In the genomic region with DNA sequence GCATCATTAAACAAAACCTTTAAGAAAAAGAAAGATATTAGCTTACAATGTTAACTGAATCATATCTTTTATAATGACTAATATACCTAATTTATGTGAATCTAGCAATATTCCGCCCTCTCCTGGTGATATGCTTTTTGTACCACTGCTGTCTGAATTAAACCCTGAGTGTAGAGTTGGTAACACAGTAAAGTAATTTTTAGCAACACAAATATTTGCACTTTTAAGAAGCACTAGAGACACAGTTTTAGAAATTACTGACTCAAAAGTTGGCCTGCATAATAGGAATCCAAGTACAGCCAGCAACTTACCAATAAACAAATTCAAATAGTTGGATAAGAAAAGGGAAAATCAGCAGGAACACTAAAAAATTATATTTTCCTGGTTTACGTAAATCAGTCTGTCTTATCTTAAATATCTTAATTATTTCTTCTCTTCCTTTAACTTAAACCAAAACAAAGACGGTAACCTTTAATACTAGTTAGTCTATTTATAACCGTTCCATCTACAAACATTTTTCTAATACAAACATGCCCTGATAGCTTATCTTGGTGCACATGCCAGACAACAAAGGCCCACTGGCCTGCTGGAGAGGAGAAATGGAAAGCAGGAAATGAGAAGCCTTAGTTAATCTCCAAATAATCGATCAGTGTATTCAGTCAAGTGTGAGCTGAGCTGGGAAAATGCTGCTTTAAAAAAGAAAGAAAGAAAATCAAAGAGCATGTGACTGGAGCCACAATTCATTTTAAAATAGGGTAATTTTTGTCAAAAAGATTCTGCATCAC, we compare ENCODE assay signal across 8 cellular contexts.
A peak's percentile ranks its signal among the peaks of the same experiment; 100 is the strongest.
DNase-seq lines count a peak whose midpoint lies in the region; ATAC-seq and TF ChIP-seq lines count a peak whose summit lies in the region.

No MANE protein-coding gene starts in this region.

- no peak overlapping the region for H3K27ac ChIP-seq in PC-3 (ENCODE audit: low read length)

- no peaks in the 10 kb centered on the region for H3K9me2 ChIP-seq in PC-3 (replicated peaks; ENCODE audit: low read length)

- CTCF ChIA-PET in PC-3 (lab: Charles Lee): interaction anchor here (0.5 to 0.8 kb wide), 5 partner anchors 147 to 278 kb away, joined by 3 to 4 read pairs (median 3); no protein-coding TSS in a partner anchor

- H3K36me3 ChIP-seq in PC-3 (ENCODE audit: low read depth, low read length): no peaks in the 10 kb centered on the region

- H4K20me1 ChIP-seq in PC-3 (ENCODE audit: low read length): no peaks in the 10 kb centered on the region

- DNase-seq in ELR (ENCODE audit: low read depth) (peak; percentile 53), PC-3 (peak; percentile 70), fibroblast of pulmonary artery (ENCODE audit: low read depth) (peak; percentile 72), renal cortical epithelial cell (ENCODE audit: low read depth) (peak; percentile 29)
- no peak for DNase-seq in activated naive CD4-positive, alpha-beta T cell treated with anti-CD3 and anti-CD28 coated beads, Interleukin-2, amount 50 U/mL, for 16 hours

- BruUV-seq in PC-3 (replicated peaks; lab: Mats Ljungman, UMichigan): no TSS peak

- intact Hi-C loops in PC-3 (cut with micrococcal nuclease): loop anchor here (2.0 kb wide), 1 partner anchor 99 kb away; no protein-coding TSS in a partner anchor

- H3K4me1 ChIP-seq in PC-3 (ENCODE audit: insufficient read depth, low read length): peaks cover 12% of the 10 kb centered on the region

- POLR2A ChIA-PET in PC-3 (lab: Charles Lee; ENCODE audit: unreplicated experiment): no interaction called here

- H3K27me3 ChIP-seq in PC-3 (ENCODE audit: low read length): no peaks in the 10 kb centered on the region

- peak; percentile 82 for TF ChIP-seq CTCF in PC-3 (conservative IDR thresholded peaks at IDR 0.05; ENCODE audit: low read depth, low read length)
- TF ChIP-seq CTCF in fibroblast of pulmonary artery (IDR thresholded peaks at IDR 0.05; ENCODE audit: low read length, missing control alignments): peak; percentile 67

- H3K4me3 ChIP-seq in PC-3 (ENCODE audit: low read length) (no peak overlapping the region), fibroblast of pulmonary artery (replicated peaks; ENCODE audit: low read depth, low read length) (no peak overlapping the region)

- H3F3A ChIP-seq in PC-3 (ENCODE audit: low read length, unreplicated experiment): no peaks in the 10 kb centered on the region

- peaks cover 8% of the 10 kb centered on the region; the same call in 1 of the 2 replicates for H3K79me2 ChIP-seq in PC-3 (ENCODE audit: low read length)

- H3K9me3 ChIP-seq in PC-3 (ENCODE audit: low read length): no peaks in the 10 kb centered on the region

- no peak overlapping the region for H2AFZ ChIP-seq in PC-3 (ENCODE audit: low read length)

- no peak overlapping the region for H3K9ac ChIP-seq in PC-3 (ENCODE audit: low read length)

- ATAC-seq in PC-3 (peak; percentile 86), GM19395 (IDR thresholded peaks at IDR 0.05; ENCODE audit: unreplicated experiment) (no peak), HG02759 (IDR thresholded peaks at IDR 0.05; ENCODE audit: unreplicated experiment) (no peak), GM21360 (IDR thresholded peaks at IDR 0.05; ENCODE audit: unreplicated experiment) (no peak)

- no peak overlapping the region for H3K4me2 ChIP-seq in PC-3 (ENCODE audit: low read length)
